Comparison of ENCODE assay signal across 1 cellular context in genomic region chr18:53254265-53254664, GRCh38.
TF ChIP-seq lines count a peak whose summit lies in the region.

No MANE protein-coding gene starts in this region.

TF ChIP-seq in WTC11, 78 proteins besides CTCF, POLR2A, EP300 and RAD21 (continued from another document):
- no peak for TF ChIP-seq E2F4 (CRISPR knock-in tag; IDR thresholded peaks at IDR 0.05; ENCODE audit: borderline replicate concordance, low read depth)
- TF ChIP-seq ZNF317 (CRISPR knock-in tag; IDR thresholded peaks at IDR 0.05; ENCODE audit: borderline replicate concordance, low read depth) = no peak
- TF ChIP-seq FOXK1 (CRISPR knock-in tag; IDR thresholded peaks at IDR 0.05) = no peak
- TF ChIP-seq IRF2 (CRISPR knock-in tag; IDR thresholded peaks at IDR 0.05; ENCODE audit: borderline replicate concordance, low read depth) = no peak
- no peak for TF ChIP-seq AFF4 (CRISPR knock-in tag; IDR thresholded peaks at IDR 0.05; ENCODE audit: borderline replicate concordance)
- TF ChIP-seq ZBTB21 (CRISPR knock-in tag; IDR thresholded peaks at IDR 0.05; ENCODE audit: borderline replicate concordance) = no peak
